In the genomic region with DNA sequence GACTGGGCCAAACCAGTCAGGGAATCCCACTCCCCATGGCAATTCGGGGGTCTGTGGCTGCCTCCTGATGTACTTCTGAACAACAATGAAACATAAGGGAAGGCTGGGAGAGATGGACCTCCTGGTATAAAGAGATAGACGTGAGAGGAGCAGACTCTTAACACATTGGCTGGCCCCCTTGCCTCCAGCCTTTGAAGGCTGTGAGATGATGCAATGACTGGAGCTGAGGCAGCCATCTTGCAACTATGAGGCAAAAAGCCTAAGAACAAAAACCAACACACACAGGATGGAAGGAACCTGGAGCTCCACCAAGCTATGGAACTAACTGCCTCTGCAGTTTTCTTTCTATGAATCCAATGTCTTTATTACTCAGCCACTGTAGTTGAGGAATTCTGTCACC, we compare ENCODE assay signal across 13 cellular contexts. TPM values are rescaled to one million over a fixed set of nuclear protein-coding genes. Genes with fewer than 3 reads are reported as not detected.
"Had no signal": no experiment of that assay in that cellular context is flagged by ENCODE, and none has a peak within 500 bp of the region (broad histone marks: within the 10 kb centered on the region; RNA-seq: fewer than 3 reads in every experiment).

No MANE protein-coding gene starts in this region.

RNA-seq across cellular contexts. Expression of a gene that starts 58.8 kb away (rescaled TPM):
- total RNA-seq: stomach, subcutaneous adipose tissue, temporal lobe, thoracic aorta, thyroid gland, tibial nerve, transverse colon, upper lobe of left lung, upper lobe of right lung, ureter, urinary bladder, uterus, vagina had no signal
- polyA plus RNA-seq: stomach, urinary bladder had no signal
